ENCODE assay signal across 12 cellular contexts in the genomic region with DNA sequence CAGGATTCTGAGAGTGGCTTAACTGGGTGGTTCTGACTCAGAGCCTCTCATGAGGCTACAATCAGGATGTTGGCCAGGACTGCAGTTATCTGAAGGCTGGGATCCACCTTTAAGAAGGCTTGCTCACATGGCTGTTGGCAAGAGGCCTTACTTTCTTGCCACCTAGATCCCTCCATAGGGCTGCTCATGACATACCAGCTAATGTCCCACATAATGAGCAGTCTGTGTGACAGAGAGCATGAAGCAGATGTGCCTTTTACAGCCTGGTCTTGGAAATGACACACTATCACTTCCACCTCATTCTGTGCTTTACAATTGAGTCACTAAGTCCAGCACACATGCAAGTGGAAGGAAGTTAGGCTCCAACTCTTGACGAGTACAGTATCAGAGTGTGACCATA. TPM values are rescaled to one million over a fixed set of nuclear protein-coding genes. Genes with fewer than 3 reads are reported as not detected.
DNase-seq lines count a peak whose midpoint lies in the region; ATAC-seq and TF ChIP-seq lines count a peak whose summit lies in the region.
"Had no signal": no experiment of that assay in that cellular context is flagged by ENCODE, and none has a peak within 500 bp of the region (broad histone marks: within the 10 kb centered on the region; RNA-seq: fewer than 3 reads in every experiment).

No MANE protein-coding gene starts in this region.

- DNase-seq in mammary epithelial cell (peak; percentile 36), breast epithelium (ENCODE audit: low spot score in 2 of 2) (no peak), NCI-H526 (lab: John Stamatoyannopoulos, UW) (no peak), NCI-H1436 (lab: John Stamatoyannopoulos, UW) (no peak)
- DNase-seq in activated CD8-positive, alpha-beta T cell treated with anti-CD3 and anti-CD28 coated beads for 36 hours = peak; percentile 29
- peak in 1 of 2 donors; percentile 50 for DNase-seq in stimulated activated naive CD8-positive, alpha-beta T cell treated with anti-CD3 and anti-CD28 coated beads, Interleukin-15, amount 100 ng/mL, for 72 hours
- no peak for DNase-seq in effector CD8-positive, alpha-beta T cell (lab: John Stamatoyannopoulos, UW)
- DNase-seq: BE2C, NCI-H2227 treated with DMSO at 0.1 percent for 48 hours, T-helper 9 cell had no signal

- no peak for TF ChIP-seq CTCF in mammary epithelial cell (conservative IDR thresholded peaks at IDR 0.05 in 1 of 2, IDR thresholded peaks at IDR 0.05 in 1 of 2; ENCODE audit: extremely low read depth in 1 of 2, insufficient read depth in 1 of 2, low read depth in 1 of 2, low read length in 2 of 2)
- no peak for TF ChIP-seq CTCF in breast epithelium (IDR thresholded peaks at IDR 0.05)
- TF ChIP-seq CTCF in activated CD8-positive, alpha-beta T cell treated with anti-CD3 and anti-CD28 coated beads for 36 hours (IDR thresholded peaks at IDR 0.05) = no peak

- no peaks in the 10 kb centered on the region for H4K20me1 ChIP-seq in mammary epithelial cell (ENCODE audit: insufficient read depth, low read length)

- CTCF ChIA-PET in mammary epithelial cell (lab: Charles Lee; ENCODE audit: low non-redundant PET) = no interaction called here
- CTCF ChIA-PET in activated CD8-positive, alpha-beta T cell treated with anti-CD3 and anti-CD28 coated beads for 36 hours (lab: Charles Lee) = interaction anchor here (1.3 kb wide), 1 partner anchor 30 kb away, joined by 3 read pairs; the partner anchor contains the start of gene TBC1D25

- H3K27ac Mint-ChIP-seq in activated CD8-positive, alpha-beta T cell treated with anti-CD3 and anti-CD28 coated beads for 36 hours = no peak overlapping the region
- no peak overlapping the region for H3K27ac Mint-ChIP-seq in stimulated activated naive CD8-positive, alpha-beta T cell treated with anti-CD3 and anti-CD28 coated beads, Interleukin-15, amount 100 ng/mL, for 72 hours

- peaks cover 4% of the 10 kb centered on the region for H3K4me1 Mint-ChIP-seq in activated CD8-positive, alpha-beta T cell treated with anti-CD3 and anti-CD28 coated beads for 36 hours (ENCODE audit: low read depth)
- H3K4me1 Mint-ChIP-seq in stimulated activated naive CD8-positive, alpha-beta T cell treated with anti-CD3 and anti-CD28 coated beads, Interleukin-15, amount 100 ng/mL, for 72 hours = peaks cover 7% of the 10 kb centered on the region

- H3K27ac ChIP-seq in mammary epithelial cell (ENCODE audit: insufficient read depth, low read depth, low read length) (no peak overlapping the region), breast epithelium (no peak overlapping the region)
- H3K27ac ChIP-seq: vagina had no signal

- no TSS peak for BruUV-seq in mammary epithelial cell (replicated peaks; lab: Mats Ljungman, UMichigan)

- H3K4me3 ChIP-seq in mammary epithelial cell (replicated peaks in 1 of 3; ENCODE audit: insufficient read depth in 1 of 3, low read depth in 2 of 3, low read length in 3 of 3) (no peak overlapping the region), breast epithelium (no peak overlapping the region)
- H3K4me3 ChIP-seq: vagina had no signal

- WGBS in mammary epithelial cell (ENCODE audit: low coverage, missing lambda C conversion rate) = 67% methylated on average over 1 of the region's 1 CpG

- peaks cover 3% of the 10 kb centered on the region for H3K36me3 Mint-ChIP-seq in activated CD8-positive, alpha-beta T cell treated with anti-CD3 and anti-CD28 coated beads for 36 hours (ENCODE audit: low read depth)

- H3K9me3 ChIP-seq in mammary epithelial cell (replicated peaks; ENCODE audit: insufficient read depth, low read length) (no peaks in the 10 kb centered on the region), breast epithelium (no peaks in the 10 kb centered on the region)
- H3K9me3 ChIP-seq: BE2C, vagina had no signal

- no peak overlapping the region for H3K4me2 ChIP-seq in mammary epithelial cell (ENCODE audit: insufficient read depth, low read depth, low read length)

- H3K4me3 Mint-ChIP-seq in activated CD8-positive, alpha-beta T cell treated with anti-CD3 and anti-CD28 coated beads for 36 hours = no peak overlapping the region
- no peak overlapping the region for H3K4me3 Mint-ChIP-seq in stimulated activated naive CD8-positive, alpha-beta T cell treated with anti-CD3 and anti-CD28 coated beads, Interleukin-15, amount 100 ng/mL, for 72 hours

- ATAC-seq in HG02981 (IDR thresholded peaks at IDR 0.05; ENCODE audit: unreplicated experiment) = peak; percentile 45
- ATAC-seq in activated CD8-positive, alpha-beta T cell treated with anti-CD3 and anti-CD28 coated beads for 36 hours = peak; percentile 57
- ATAC-seq in stimulated activated naive CD8-positive, alpha-beta T cell treated with anti-CD3 and anti-CD28 coated beads, Interleukin-15, amount 100 ng/mL, for 72 hours = peak; percentile 75

- no peaks in the 10 kb centered on the region for H3K36me3 ChIP-seq in mammary epithelial cell (ENCODE audit: insufficient read depth, low read length)
- no peaks in the 10 kb centered on the region for H3K36me3 ChIP-seq in breast epithelium

- H3K79me2 ChIP-seq in mammary epithelial cell (ENCODE audit: insufficient read depth, low read length) = peaks cover 2% of the 10 kb centered on the region

- intact Hi-C loops in mammary epithelial cell (cut with micrococcal nuclease) (no loop called here), breast epithelium (cut with DNase I; ENCODE audit: low total_unique reads) (no loop called here)
- intact Hi-C loops in activated CD8-positive, alpha-beta T cell treated with anti-CD3 and anti-CD28 coated beads for 36 hours (cut with micrococcal nuclease) = loop anchor here (5.0 kb wide), 1 partner anchor 33 kb away; the partner anchor contains the start of gene TBC1D25

- in situ Hi-C loops in mammary epithelial cell (cut with MboI; ENCODE audit: low sequenced_read_pairs in 2 of 2) = no loop called here

- H3K27me3 ChIP-seq in mammary epithelial cell (ENCODE audit: insufficient read depth, low read length) (no peaks in the 10 kb centered on the region), breast epithelium (peaks cover 0 to 7% of the 10 kb centered on the region in 2 donors)
- H3K27me3 ChIP-seq: BE2C, vagina had no signal

- POLR2A ChIA-PET in activated CD8-positive, alpha-beta T cell treated with anti-CD3 and anti-CD28 coated beads for 36 hours (lab: Charles Lee) = interaction anchor here (0.8 kb wide), 1 partner anchor 9 kb away, joined by 3 read pairs; no protein-coding TSS in a partner anchor

- no peak overlapping the region for H3K9ac ChIP-seq in mammary epithelial cell (ENCODE audit: insufficient read depth, low read length)

- dilution Hi-C loops in mammary epithelial cell (cut with HindIII; ENCODE audit: low sequenced_read_pairs) = no loop called here

- H3K27me3 Mint-ChIP-seq in activated CD8-positive, alpha-beta T cell treated with anti-CD3 and anti-CD28 coated beads for 36 hours = no peaks in the 10 kb centered on the region
- H3K27me3 Mint-ChIP-seq in stimulated activated naive CD8-positive, alpha-beta T cell treated with anti-CD3 and anti-CD28 coated beads, Interleukin-15, amount 100 ng/mL, for 72 hours = no peaks in the 10 kb centered on the region

- H2AFZ ChIP-seq in mammary epithelial cell (ENCODE audit: low read depth, low read length) = peak overlapping the region; percentile 71

- H3K4me1 ChIP-seq in mammary epithelial cell (ENCODE audit: insufficient read depth, low read length) (peaks cover 7% of the 10 kb centered on the region), breast epithelium (no peaks in the 10 kb centered on the region)
- H3K4me1 ChIP-seq: BE2C, vagina had no signal

- TF ChIP-seq POLR2A in breast epithelium (IDR thresholded peaks at IDR 0.05) = no peak

- H3K9me3 Mint-ChIP-seq in activated CD8-positive, alpha-beta T cell treated with anti-CD3 and anti-CD28 coated beads for 36 hours = no peaks in the 10 kb centered on the region
- no peaks in the 10 kb centered on the region for H3K9me3 Mint-ChIP-seq in stimulated activated naive CD8-positive, alpha-beta T cell treated with anti-CD3 and anti-CD28 coated beads, Interleukin-15, amount 100 ng/mL, for 72 hours

RNA-seq across cellular contexts. Expression of gene RBM3, which starts 4.3 kb away (rescaled TPM):
- total RNA-seq in mammary epithelial cell (100 to 1,000 TPM; 246 to 289 TPM), breast epithelium (100 to 1,000 TPM; 152 to 328 (median 213) TPM)
- polyA plus RNA-seq in mammary epithelial cell = 212 TPM
- polyA minus RNA-seq in mammary epithelial cell = 215 TPM
- total RNA-seq in activated CD8-positive, alpha-beta T cell treated with anti-CD3 and anti-CD28 coated beads for 36 hours = 100 to 1,000 TPM; 191 to 195 TPM

RNA-seq across cellular contexts. Expression of gene WDR13, which starts 27.3 kb away (rescaled TPM):
- total RNA-seq in mammary epithelial cell (10 to 100 TPM; 80.7 to 84.8 TPM), breast epithelium (100 to 1,000 TPM in 1 of 3 donors, 10 to 100 TPM in 2; 97.2 to 113 (median 97.7) TPM)
- 82.4 TPM for polyA plus RNA-seq in mammary epithelial cell
- polyA minus RNA-seq in mammary epithelial cell = 163 TPM
- total RNA-seq in activated CD8-positive, alpha-beta T cell treated with anti-CD3 and anti-CD28 coated beads for 36 hours = 10 to 100 TPM; 31.6 to 38.6 TPM

RNA-seq across cellular contexts. Expression of gene TBC1D25, which starts 30.4 kb away (rescaled TPM):
- total RNA-seq in mammary epithelial cell (10 to 100 TPM; 14.7 to 16.7 TPM), breast epithelium (10 to 100 TPM; 11.3 to 13.0 (median 12.5) TPM)
- polyA plus RNA-seq in mammary epithelial cell = 13.1 TPM
- polyA minus RNA-seq in mammary epithelial cell = 35.2 TPM
- total RNA-seq in activated CD8-positive, alpha-beta T cell treated with anti-CD3 and anti-CD28 coated beads for 36 hours = 10 to 100 TPM; 11.4 to 11.9 TPM

RNA-seq across cellular contexts. Expression of gene EBP, which starts 48.4 kb away (rescaled TPM):
- 100 to 1,000 TPM in 1 of 2 donors, 10 to 100 TPM in 1; 86.4 to 292 TPM for total RNA-seq in mammary epithelial cell
- 538 TPM for polyA plus RNA-seq in mammary epithelial cell
- polyA minus RNA-seq in mammary epithelial cell = 972 TPM
- total RNA-seq in breast epithelium = 10 to 100 TPM; 20.3 to 22.0 (median 20.6) TPM
- total RNA-seq in activated CD8-positive, alpha-beta T cell treated with anti-CD3 and anti-CD28 coated beads for 36 hours = 100 to 1,000 TPM; 159 to 164 TPM

Comparison
In these comparisons a context has a peak if more than half of its experiments do, and no peak if none do; other contexts are left out.
1. DNase-seq: peak in mammary epithelial cell (single experiment) and activated CD8-positive, alpha-beta T cell treated with anti-CD3 and anti-CD28 coated beads for 36 hours (single experiment); none in breast epithelium (0 of 2), NCI-H526 (0 of 2), effector CD8-positive, alpha-beta T cell (single experiment) and NCI-H1436 (single experiment).
2. Peak in every context shown above with its lines, with median percentiles within 50 percentile points of each other: ATAC-seq.